Comparison of ENCODE assay signal across 1 cellular context in genomic region chr16:68298907-68299515, GRCh38.
TF ChIP-seq lines count a peak whose summit lies in the region.

No MANE protein-coding gene starts in this region.

TF ChIP-seq in GM12878, 131 proteins besides CTCF, POLR2A, EP300 and RAD21:
- TF ChIP-seq ZNF622 (IDR thresholded peaks at IDR 0.05) (no peak), POLR2AphosphoS5 (IDR thresholded peaks at IDR 0.05; ENCODE audit: low read length) (peak; percentile 47; the same call in 1 of the 2 replicates), ZNF24 (IDR thresholded peaks at IDR 0.05) (no peak), SREBF1 (IDR thresholded peaks at IDR 0.05; ENCODE audit: low read length) (no peak), CREB1 (IDR thresholded peaks at IDR 0.05; ENCODE audit: low read depth) (no peak)
